Comparison of ENCODE assay signal across 20 cellular contexts in the genomic region with DNA sequence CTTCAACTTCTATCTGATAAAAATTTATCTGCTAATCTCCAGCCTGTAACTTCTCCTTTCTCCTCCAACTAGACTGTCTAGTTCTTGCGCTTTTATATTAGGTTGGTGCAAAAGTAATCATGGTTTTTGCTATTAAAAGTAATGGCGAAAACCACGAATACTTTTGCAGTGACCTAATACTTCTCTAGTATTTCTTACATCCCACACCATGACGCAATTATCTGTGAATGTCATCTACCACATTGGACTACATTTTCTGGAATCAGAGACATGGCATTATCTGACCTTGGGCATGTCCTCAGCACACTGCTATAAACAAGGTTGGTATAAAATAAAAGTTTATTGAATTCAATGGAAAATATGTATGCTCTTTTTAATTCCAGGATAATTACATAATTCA.
DNase-seq lines count a peak whose midpoint lies in the region; ATAC-seq, FAIRE-seq and TF ChIP-seq lines count a peak whose summit lies in the region.
"Had no signal": no experiment of that assay in that cellular context is flagged by ENCODE, and none has a peak within 500 bp of the region (broad histone marks: within the 10 kb centered on the region; RNA-seq: fewer than 3 reads in every experiment).

No MANE protein-coding gene starts in this region.

- DNase-seq in A172 (ENCODE audit: low spot score) = peak; percentile 35
- DNase-seq in H4 (ENCODE audit: low spot score) = peak; percentile 56
- DNase-seq in fibroblast of lung (ENCODE audit: low read depth in 2 of 2) = peak; percentile 22 to 84
- no peak for DNase-seq in H54 (ENCODE audit: insufficient read length, low spot score)
- DNase-seq in prostate gland (ENCODE audit: low spot score) = no peak
- no peak for DNase-seq in HT-29 (ENCODE audit: low spot score)
- DNase-seq in thyroid gland = no peak
- DNase-seq: 8988T, GF-D8, NCI-H1417 treated with DMSO at 0.1 percent for 48 hours, NCI-H2029, NCI-H510A, NCI-H82, SHP77 treated with DMSO at 0.1 percent for 48 hours had no signal

- no peak for FAIRE-seq in H54 (lab: Jason Lieb, UNC)

- peak; percentile 51; the same call in 2 of the 3 replicates for ATAC-seq in SK-N-SH treated with all-trans-retinoic acid at 6 μM for 48 hours
- ATAC-seq: GM23338, Panc1 had no signal

- no peak for TF ChIP-seq CTCF in fibroblast of lung (conservative IDR thresholded peaks at IDR 0.05 in 1 of 2, IDR thresholded peaks at IDR 0.05 in 1 of 2; ENCODE audit: low read depth in 1 of 2, low read length in 2 of 2)
- TF ChIP-seq CTCF in prostate gland (IDR thresholded peaks at IDR 0.05) = no peak
- no peak for TF ChIP-seq CTCF in thyroid gland (IDR thresholded peaks at IDR 0.05)

- no peak overlapping the region for H3K4me3 ChIP-seq in fibroblast of lung (replicated peaks in 1 of 4; ENCODE audit: control extremely low read depth in 1 of 4, insufficient read depth in 1 of 4, low read depth in 3 of 4, low read length in 4 of 4)
- H3K4me3 ChIP-seq in prostate gland = no peak overlapping the region
- H3K4me3 ChIP-seq in thyroid gland (replicated peaks in 1 of 3) = no peak overlapping the region
- H3K4me3 ChIP-seq: GM23338 had no signal

- no peak for TF ChIP-seq POLR2A in H54 (IDR thresholded peaks at IDR 0.05; ENCODE audit: low read depth, low read length)
- no peak for TF ChIP-seq POLR2A in prostate gland (IDR thresholded peaks at IDR 0.05)
- TF ChIP-seq POLR2A in thyroid gland (IDR thresholded peaks at IDR 0.05) = no peak

- intact Hi-C loops in prostate gland (cut with DNase I) (no loop called here), thyroid gland (cut with DNase I) (no loop called here)

- H3K36me3 ChIP-seq in fibroblast of lung (ENCODE audit: control insufficient read depth, insufficient read depth, low read length) (no peaks in the 10 kb centered on the region), prostate gland (no peaks in the 10 kb centered on the region), thyroid gland (no peaks in the 10 kb centered on the region)

- H3K4me2 ChIP-seq in fibroblast of lung (ENCODE audit: extremely low read depth, insufficient read depth, low read length) = no peak overlapping the region
- H3K4me2 ChIP-seq: GM23338, KMS-11 had no signal

- H3K9me3 ChIP-seq in fibroblast of lung (ENCODE audit: control insufficient read depth, insufficient read depth, low read depth, low read length) (no peaks in the 10 kb centered on the region), prostate gland (no peaks in the 10 kb centered on the region), thyroid gland (no peaks in the 10 kb centered on the region)
- H3K9me3 ChIP-seq: Caco-2 had no signal

- H2AFZ ChIP-seq in fibroblast of lung (ENCODE audit: low read length) = no peak overlapping the region
- H2AFZ ChIP-seq: GM23338 had no signal

- H3K4me1 ChIP-seq in fibroblast of lung (ENCODE audit: control insufficient read depth, extremely low read depth, insufficient read depth, low read length) = no peaks in the 10 kb centered on the region
- no peaks in the 10 kb centered on the region for H3K4me1 ChIP-seq in prostate gland (replicated peaks)
- H3K4me1 ChIP-seq in thyroid gland = no peaks in the 10 kb centered on the region
- H3K4me1 ChIP-seq: Caco-2 had no signal

- no peak overlapping the region for H3K9ac ChIP-seq in fibroblast of lung (ENCODE audit: insufficient read depth, low read length)
- H3K9ac ChIP-seq: KMS-11 had no signal

- H3K79me2 ChIP-seq in fibroblast of lung (ENCODE audit: control insufficient read depth, insufficient read depth, low read length) = no peaks in the 10 kb centered on the region

- H3K27me3 ChIP-seq in fibroblast of lung (ENCODE audit: control insufficient read depth, insufficient read depth, low read length) (no peaks in the 10 kb centered on the region), prostate gland (replicated peaks; ENCODE audit: insufficient read depth) (no peaks in the 10 kb centered on the region), thyroid gland (no peaks in the 10 kb centered on the region)

- 67% methylated on average over 4 of the region's 4 CpGs for WGBS in prostate gland
- WGBS in thyroid gland, 2 donors = 92% methylated on average over 4 of the region's 4 CpGs

- no peaks in the 10 kb centered on the region for H4K20me1 ChIP-seq in fibroblast of lung (ENCODE audit: control insufficient read depth, extremely low read depth, insufficient read depth, low read length)

- no peak overlapping the region for H3K27ac ChIP-seq in fibroblast of lung (ENCODE audit: insufficient read depth, low read length)
- H3K27ac ChIP-seq in prostate gland = no peak overlapping the region
- no peak overlapping the region for H3K27ac ChIP-seq in thyroid gland
- H3K27ac ChIP-seq: HL-60, KMS-11 had no signal

TF ChIP-seq in SK-N-SH treated with all-trans-retinoic acid at 6 μM for 48 hours, 23 proteins besides CTCF, POLR2A, EP300 and RAD21:
- TF ChIP-seq ZNF565 (CRISPR knock-in tag; conservative IDR thresholded peaks at IDR 0.05; ENCODE audit: low read depth) (no peak), CREB5 (CRISPR knock-in tag; IDR thresholded peaks at IDR 0.05; ENCODE audit: low read depth) (0 out of 2 replicates have a peak, but pooled peaks have one; percentile 31), ZNF8 (CRISPR knock-in tag; IDR thresholded peaks at IDR 0.05) (no peak), ISL1 (CRISPR knock-in tag; IDR thresholded peaks at IDR 0.05) (0 out of 2 replicates have a peak, but pooled peaks have one; percentile 20), ZFP30 (CRISPR knock-in tag; IDR thresholded peaks at IDR 0.05) (no peak), ESRRG (CRISPR knock-in tag; IDR thresholded peaks at IDR 0.05) (no peak), RARB (CRISPR knock-in tag; IDR thresholded peaks at IDR 0.05) (no peak), CSRNP3 (CRISPR knock-in tag; IDR thresholded peaks at IDR 0.05) (no peak), CSDC2 (CRISPR knock-in tag; IDR thresholded peaks at IDR 0.05) (no peak)

Comparison
In these comparisons a context has a peak if more than half of its experiments do, and no peak if none do; other contexts are left out.
1. DNase-seq: peak in A172 (single experiment), H4 (single experiment) and fibroblast of lung (2 of 2); none in H54 (single experiment), prostate gland (single experiment), HT-29 (single experiment) and thyroid gland (0 of 2).